Comparison of ENCODE assay signal across 24 cellular contexts in the genomic region with DNA sequence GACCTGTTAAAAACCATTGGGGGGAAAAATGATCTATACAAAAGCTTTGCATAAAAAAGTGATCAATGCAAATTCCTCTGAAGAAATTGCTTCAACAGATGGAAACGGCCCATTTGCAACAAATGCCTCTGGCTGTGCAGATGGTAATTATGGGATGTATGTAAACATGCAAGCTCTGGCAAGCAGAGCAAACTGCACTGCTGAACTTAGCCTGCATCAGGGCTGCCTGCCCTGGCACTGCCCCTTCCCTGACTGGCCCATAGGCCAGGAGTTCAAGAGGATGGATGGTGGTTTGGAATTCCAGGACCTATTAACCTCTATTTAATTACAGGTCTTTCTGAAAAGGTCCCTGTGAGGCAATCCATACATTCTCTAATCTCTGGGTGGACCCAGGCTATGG.
DNase-seq lines count a peak whose midpoint lies in the region.
"Had no signal": no experiment of that assay in that cellular context is flagged by ENCODE, and none has a peak within 500 bp of the region (broad histone marks: within the 10 kb centered on the region; RNA-seq: fewer than 3 reads in every experiment).

No MANE protein-coding gene starts in this region.

- no peak overlapping the region for H3K14ac ChIP-seq in mesenchymal stem cell (ENCODE audit: low read length in 2 of 2)

- intact Hi-C loops in head of caudate nucleus (cut with DNase I) = no loop called here

- no peaks in the 10 kb centered on the region for H3K9me3 ChIP-seq in mesenchymal stem cell (ENCODE audit: control insufficient read depth, low read length)
- H3K9me3 ChIP-seq: esophagus squamous epithelium, SJSA1, tibial nerve had no signal

- H2BK120ac ChIP-seq in mesenchymal stem cell (ENCODE audit: low read depth, low read length) = no peak overlapping the region

- WGBS in mesenchymal stem cell = 48% methylated on average over 1 of the region's 1 CpG

- H3K4me3 ChIP-seq in mesenchymal stem cell (ENCODE audit: insufficient read depth in 1 of 2, low read depth in 1 of 2, low read length in 2 of 2) = no peak overlapping the region
- H3K4me3 ChIP-seq: esophagus squamous epithelium, SJSA1, skin epidermis, tibial nerve had no signal

- no peak overlapping the region for H2AFZ ChIP-seq in mesenchymal stem cell (ENCODE audit: low read depth, low read length)

- no peak overlapping the region for H3K18ac ChIP-seq in mesenchymal stem cell (ENCODE audit: low read depth in 1 of 2, low read length in 2 of 2)

- no peaks in the 10 kb centered on the region for H3K36me3 ChIP-seq in mesenchymal stem cell (ENCODE audit: control insufficient read depth in 1 of 2, insufficient read depth in 2 of 2, low read depth in 1 of 2, low read length in 2 of 2)
- H3K36me3 ChIP-seq: esophagus squamous epithelium, SJSA1, tibial nerve had no signal

- in situ Hi-C loops in G401 (cut with HindIII; ENCODE audit: low sequenced_read_pairs) = no loop called here

- H3K23ac ChIP-seq in mesenchymal stem cell (ENCODE audit: low read length in 2 of 2) = no peak overlapping the region

- peaks cover 0 to 40% of the 10 kb centered on the region in 2 experiments for H3K27me3 ChIP-seq in mesenchymal stem cell (ENCODE audit: control insufficient read depth in 1 of 2, insufficient read depth in 1 of 2, low read length in 2 of 2)
- H3K27me3 ChIP-seq: tibial nerve had no signal

- DNase-seq in NCI-H510A treated with DMSO at 0.1 percent for 48 hours (lab: John Stamatoyannopoulos, UW) = peak; percentile 12
- DNase-seq in NCI-H510A (lab: John Stamatoyannopoulos, UW) = no peak
- peak; percentile 82 for DNase-seq in NCI-H1694 treated with DMSO at 0.1 percent for 48 hours (lab: John Stamatoyannopoulos, UW)
- DNase-seq in NCI-H748 (lab: John Stamatoyannopoulos, UW; ENCODE audit: unreplicated experiment) = peak; percentile 81
- DNase-seq in mesenchymal stem cell = no peak
- DNase-seq in head of caudate nucleus = no peak
- no peak for DNase-seq in activated CD4-positive, alpha-beta T cell treated with anti-CD3 and anti-CD28 coated beads, Interleukin-2, amount 50 U/mL, for 1 hour
- DNase-seq in G401 (ENCODE audit: low spot score) = no peak
- DNase-seq: activated CD4-positive, alpha-beta T cell treated with anti-CD3 and anti-CD28 coated beads for 1 hour; activated CD8-positive, alpha-beta memory T cell treated with anti-CD3 and anti-CD28 coated beads for 24 hours; activated effector memory CD4-positive, alpha-beta T cell treated with Interleukin-2 at 50 U/mL for 16 hours; activated naive CD8-positive, alpha-beta T cell treated with anti-CD3 and anti-CD28 coated beads for 36 hours; aorta; CD8-positive, alpha-beta memory T cell; central memory CD4-positive, alpha-beta T cell; esophagus squamous epithelium; GDM1; left cardiac atrium; NCI-H1436 treated with DMSO at 0.1 percent for 48 hours; NCI-H226; stimulated activated CD4-positive, alpha-beta T cell treated with anti-CD3 and anti-CD28 coated beads, Interleukin-1b, Interleukin-23, amount 100 ng/mL, for 48 hours had no signal

- no peak overlapping the region for H3K4ac ChIP-seq in mesenchymal stem cell (ENCODE audit: low read depth in 1 of 2, low read length in 2 of 2)

- no peak overlapping the region for H3K4me2 ChIP-seq in mesenchymal stem cell (ENCODE audit: low read length, poor library complexity, severe bottlenecking)

- H2BK5ac ChIP-seq in mesenchymal stem cell (ENCODE audit: low read depth, low read length, poor library complexity, severe bottlenecking) = no peak overlapping the region

- H2AK5ac ChIP-seq in mesenchymal stem cell (ENCODE audit: low read length, severe bottlenecking) = peak overlapping the region; percentile 33

- peaks cover 6% of the 10 kb centered on the region for H3K4me1 ChIP-seq in mesenchymal stem cell (ENCODE audit: control insufficient read depth, insufficient read depth, low read depth, low read length)
- H3K4me1 ChIP-seq: tibial nerve had no signal

- no peak overlapping the region for H4K8ac ChIP-seq in mesenchymal stem cell (ENCODE audit: low read length)

- peak overlapping the region in 1 of 2 experiments; percentile 61 for H2BK12ac ChIP-seq in mesenchymal stem cell (ENCODE audit: low read length in 2 of 2)

- H3K27ac ChIP-seq in mesenchymal stem cell (ENCODE audit: low read length, poor library complexity, severe bottlenecking) = no peak overlapping the region
- H3K27ac ChIP-seq: esophagus squamous epithelium, SJSA1, tibial nerve had no signal

- H3K79me1 ChIP-seq in mesenchymal stem cell (replicated peaks; ENCODE audit: low read length, poor library complexity, severe bottlenecking) = no peaks in the 10 kb centered on the region

- no peak overlapping the region for H2BK15ac ChIP-seq in mesenchymal stem cell (ENCODE audit: low read depth, poor library complexity, severe bottlenecking)

- no peak overlapping the region for H3K9ac ChIP-seq in mesenchymal stem cell (ENCODE audit: low read length)

- no peak overlapping the region for H4K91ac ChIP-seq in mesenchymal stem cell (ENCODE audit: low read length)

Comparison
In these comparisons a context has a peak if more than half of its experiments do, and no peak if none do; other contexts are left out.
1. DNase-seq: peak in NCI-H510A treated with DMSO at 0.1 percent for 48 hours (single experiment), NCI-H1694 treated with DMSO at 0.1 percent for 48 hours (single experiment) and NCI-H748 (single experiment); none in NCI-H510A (single experiment), mesenchymal stem cell (single experiment), head of caudate nucleus (0 of 42), activated CD4-positive, alpha-beta T cell treated with anti-CD3 and anti-CD28 coated beads, Interleukin-2, amount 50 U/mL, for 1 hour (single experiment) and G401 (single experiment).